Comparison of ENCODE assay signal across 28 cellular contexts in genomic region chr6:63389191-63389844, GRCh38.
A peak's percentile ranks its signal among the peaks of the same experiment; 100 is the strongest.
DNase-seq lines count a peak whose midpoint lies in the region; ATAC-seq and TF ChIP-seq lines count a peak whose summit lies in the region.
"Had no signal": no experiment of that assay in that cellular context is flagged by ENCODE, and none has a peak within 500 bp of the region (broad histone marks: within the 10 kb centered on the region; RNA-seq: fewer than 3 reads in every experiment).

No MANE protein-coding gene starts in this region.

- H3K36me3 Mint-ChIP-seq in osteocyte (ENCODE audit: unreplicated experiment): no peaks in the 10 kb centered on the region
- H3K36me3 Mint-ChIP-seq: activated CD8-positive, alpha-beta memory T cell treated with anti-CD3 and anti-CD28 coated beads, Interleukin-2, amount 10 ng/mL, durations not matched to agents 7 days and 5 days; IgD-negative memory B cell had no signal

- H4K20me1 ChIP-seq in PC-9 (ENCODE audit: insufficient read depth): no peaks in the 10 kb centered on the region

- TF ChIP-seq CTCF in PC-9 (conservative IDR thresholded peaks at IDR 0.05) (no peak), foreskin fibroblast (IDR thresholded peaks at IDR 0.05; ENCODE audit: low read depth, low read length) (no peak), osteocyte (IDR thresholded peaks at IDR 0.05) (no peak)

- no peak overlapping the region for H3K27ac ChIP-seq in PC-9
- H3K27ac ChIP-seq: adrenal gland, brain microvascular endothelial cell, C4-2B, foreskin keratinocyte, left ventricle myocardium inferior had no signal

- no peaks in the 10 kb centered on the region for H3K4me1 ChIP-seq in PC-9 (replicated peaks; ENCODE audit: insufficient read depth)
- H3K4me1 ChIP-seq: adrenal gland, foreskin keratinocyte, left ventricle myocardium inferior had no signal

- H3K27ac Mint-ChIP-seq in osteocyte (ENCODE audit: unreplicated experiment): no peak overlapping the region
- H3K27ac Mint-ChIP-seq: activated CD8-positive, alpha-beta memory T cell treated with anti-CD3 and anti-CD28 coated beads, Interleukin-2, amount 10 ng/mL, durations not matched to agents 7 days and 5 days; activated T-cell treated with anti-CD3 and anti-CD28 coated beads, Interleukin-2, amount 50 U/mL, for 72 hours; effector memory CD8-positive, alpha-beta T cell; IgD-negative memory B cell had no signal

- no peaks in the 10 kb centered on the region for H3K27me3 ChIP-seq in PC-9 (ENCODE audit: insufficient read depth, low read depth)
- H3K27me3 ChIP-seq: adrenal gland, brain microvascular endothelial cell, foreskin keratinocyte had no signal

- POLR2A ChIA-PET in PC-9 (lab: Charles Lee; ENCODE audit: unreplicated experiment): no interaction called here

- no TSS peak for BruUV-seq in PC-9 (replicated peaks; lab: Mats Ljungman, UMichigan)

- ATAC-seq in GM18858 (IDR thresholded peaks at IDR 0.05; ENCODE audit: unreplicated experiment) (peak; percentile 90), GM21381 (IDR thresholded peaks at IDR 0.05; ENCODE audit: unreplicated experiment) (peak; percentile 51), HG02885 (IDR thresholded peaks at IDR 0.05; ENCODE audit: poor library complexity, unreplicated experiment) (peak; percentile 54)
- ATAC-seq: activated CD8-positive, alpha-beta memory T cell treated with anti-CD3 and anti-CD28 coated beads, Interleukin-2, amount 10 ng/mL, durations not matched to agents 7 days and 5 days; activated T-cell treated with anti-CD3 and anti-CD28 coated beads, Interleukin-2, amount 50 U/mL, for 72 hours; effector memory CD8-positive, alpha-beta T cell; foreskin keratinocyte had no signal

- H3K4me3 Mint-ChIP-seq in osteocyte (ENCODE audit: unreplicated experiment): no peak overlapping the region
- H3K4me3 Mint-ChIP-seq: activated CD8-positive, alpha-beta memory T cell treated with anti-CD3 and anti-CD28 coated beads, Interleukin-2, amount 10 ng/mL, durations not matched to agents 7 days and 5 days; activated T-cell treated with anti-CD3 and anti-CD28 coated beads, Interleukin-2, amount 50 U/mL, for 72 hours; effector memory CD8-positive, alpha-beta T cell; IgD-negative memory B cell had no signal

- no peaks in the 10 kb centered on the region for H3K9me2 ChIP-seq in PC-9 (ENCODE audit: insufficient read depth)

- H3K36me3 ChIP-seq in PC-9 (ENCODE audit: low read depth): no peaks in the 10 kb centered on the region
- H3K36me3 ChIP-seq: adrenal gland, brain microvascular endothelial cell, left ventricle myocardium inferior had no signal

- no peaks in the 10 kb centered on the region for H3K9me3 Mint-ChIP-seq in osteocyte (ENCODE audit: unreplicated experiment)

- H3K79me2 ChIP-seq in PC-9 (ENCODE audit: low read depth): no peaks in the 10 kb centered on the region

- no peaks in the 10 kb centered on the region for H3K27me3 Mint-ChIP-seq in osteocyte (ENCODE audit: unreplicated experiment)
- H3K27me3 Mint-ChIP-seq: activated CD8-positive, alpha-beta memory T cell treated with anti-CD3 and anti-CD28 coated beads, Interleukin-2, amount 10 ng/mL, durations not matched to agents 7 days and 5 days; effector memory CD8-positive, alpha-beta T cell had no signal

- DNase-seq in PC-9 (no peak), D341Med (ENCODE audit: low spot score) (no peak), foreskin fibroblast (no peak), osteocyte (ENCODE audit: extremely low spot score, unreplicated experiment) (no peak), posterior vena cava (ENCODE audit: low spot score) (no peak)
- DNase-seq: activated CD4-positive, alpha-beta T cell treated with anti-CD3 and anti-CD28 coated beads, Interleukin-2, amount 50 U/mL, for 1 hour; activated CD8-positive, alpha-beta memory T cell treated with anti-CD3 and anti-CD28 coated beads, Interleukin-2, amount 10 ng/mL, durations not matched to agents 7 days and 5 days; activated naive CD4-positive, alpha-beta T cell treated with Interleukin-2 at 50 U/mL for 16 hours; activated T-cell treated with anti-CD3 and anti-CD28 coated beads, Interleukin-2, amount 50 U/mL, for 72 hours; adrenal gland; brain microvascular endothelial cell; effector memory CD8-positive, alpha-beta T cell; EL; foreskin keratinocyte; hippocampal formation; left ventricle myocardium inferior; NCI-H1105; NCI-H2081; NCI-H446; SHP77; small intestine; stimulated activated CD4-positive, alpha-beta T cell treated with anti-CD3 and anti-CD28 coated beads, Interleukin-1b, Interleukin-23, amount 100 ng/mL, for 48 hours; trophoblast cell had no signal

- H3K9me3 ChIP-seq in PC-9 (ENCODE audit: insufficient read depth, low read depth): no peaks in the 10 kb centered on the region
- H3K9me3 ChIP-seq: adrenal gland, left ventricle myocardium inferior had no signal

- H2AFZ ChIP-seq in PC-9: 0 out of 2 replicates have a peak overlapping the region, but pooled peaks have one; percentile 48

- no peak overlapping the region for H3K4me2 ChIP-seq in PC-9

- CTCF ChIA-PET in PC-9 (lab: Charles Lee): interaction anchor here (0.5 to 0.6 kb wide), 2 partner anchors 37 to 57 kb away, joined by 3 read pairs; no protein-coding TSS in a partner anchor

- intact Hi-C loops in PC-9 (cut with micrococcal nuclease; ENCODE audit: unreplicated experiment) (no loop called here), posterior vena cava (cut with DNase I) (no loop called here)

- no peaks in the 10 kb centered on the region for H3K4me1 Mint-ChIP-seq in osteocyte (ENCODE audit: unreplicated experiment)
- H3K4me1 Mint-ChIP-seq: activated CD8-positive, alpha-beta memory T cell treated with anti-CD3 and anti-CD28 coated beads, Interleukin-2, amount 10 ng/mL, durations not matched to agents 7 days and 5 days; IgD-negative memory B cell had no signal

- H3F3A ChIP-seq in PC-9 (ENCODE audit: insufficient read depth, low read depth): no peaks in the 10 kb centered on the region

- no peak overlapping the region for H3K4me3 ChIP-seq in PC-9
- H3K4me3 ChIP-seq in foreskin fibroblast (ENCODE audit: low read depth in 1 of 2, low read length in 2 of 2): no peak overlapping the region
- H3K4me3 ChIP-seq: adrenal gland, left ventricle myocardium inferior had no signal
